1 cellular context compared by ENCODE assay signal in the genomic region with DNA sequence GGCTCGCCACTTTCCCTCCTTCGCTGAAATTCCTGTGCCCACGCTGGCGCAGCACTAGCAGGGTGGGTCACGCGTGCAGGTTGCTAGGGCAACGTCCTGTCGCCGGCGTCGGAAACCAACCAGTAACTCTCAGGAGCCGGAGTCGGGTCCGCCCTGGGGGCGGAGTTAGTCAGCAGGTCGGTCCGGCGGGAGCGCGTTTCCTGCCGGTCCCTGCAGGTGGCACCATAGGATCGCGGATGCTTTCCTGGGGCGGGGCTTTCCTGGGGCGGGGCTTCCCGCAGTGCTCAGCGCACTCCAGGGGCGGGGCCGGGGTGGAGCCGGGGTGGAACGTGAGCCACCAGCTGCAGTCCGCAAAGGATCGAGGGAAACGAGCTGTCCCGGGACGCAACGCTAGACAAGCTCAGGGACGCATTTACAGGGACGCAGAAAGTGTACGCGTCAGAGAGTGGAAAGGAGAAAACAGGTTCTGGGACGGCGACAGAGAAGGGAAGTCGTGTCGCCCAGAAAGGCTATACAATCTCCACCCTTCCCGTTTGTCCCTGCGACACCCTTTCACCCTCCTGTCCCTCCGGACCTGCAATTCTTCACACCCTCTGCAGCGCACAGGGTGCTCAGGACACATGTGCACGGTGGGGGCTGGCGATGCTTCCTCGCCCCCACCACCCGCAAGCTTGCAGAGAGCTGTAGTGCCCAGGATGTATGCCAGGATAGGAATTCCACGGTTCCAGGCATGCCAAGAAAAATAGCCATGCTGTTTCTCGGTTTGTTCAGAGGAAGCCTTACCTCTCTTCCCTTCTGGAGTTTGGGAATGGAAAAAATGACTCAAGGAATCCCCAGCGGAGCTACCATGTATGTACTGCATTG.
TF ChIP-seq lines count a peak whose summit lies in the region.

No MANE protein-coding gene starts in this region.

TF ChIP-seq in GM12878, 131 proteins besides CTCF, POLR2A, EP300 and RAD21 (continued from another document and continues in another):
- TF ChIP-seq, protein P1, sequence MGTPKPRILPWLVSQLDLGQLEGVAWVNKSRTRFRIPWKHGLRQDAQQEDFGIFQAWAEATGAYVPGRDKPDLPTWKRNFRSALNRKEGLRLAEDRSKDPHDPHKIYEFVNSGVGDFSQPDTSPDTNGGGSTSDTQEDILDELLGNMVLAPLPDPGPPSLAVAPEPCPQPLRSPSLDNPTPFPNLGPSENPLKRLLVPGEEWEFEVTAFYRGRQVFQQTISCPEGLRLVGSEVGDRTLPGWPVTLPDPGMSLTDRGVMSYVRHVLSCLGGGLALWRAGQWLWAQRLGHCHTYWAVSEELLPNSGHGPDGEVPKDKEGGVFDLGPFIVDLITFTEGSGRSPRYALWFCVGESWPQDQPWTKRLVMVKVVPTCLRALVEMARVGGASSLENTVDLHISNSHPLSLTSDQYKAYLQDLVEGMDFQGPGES (IDR thresholded peaks at IDR 0.05), result no peak
- TF ChIP-seq JUND (IDR thresholded peaks at IDR 0.05; ENCODE audit: low read depth, low read length) (no peak), BCL11A (IDR thresholded peaks at IDR 0.05; ENCODE audit: low read depth, low read length) (no peak), RB1 (IDR thresholded peaks at IDR 0.05; ENCODE audit: borderline replicate concordance) (no peak), NR2C2 (IDR thresholded peaks at IDR 0.05; ENCODE audit: borderline replicate concordance, control insufficient read depth, insufficient read length, low read depth) (no peak), NFIC (IDR thresholded peaks at IDR 0.05; ENCODE audit: low read depth, low read length) (no peak), RFX5 (IDR thresholded peaks at IDR 0.05; ENCODE audit: low read depth, low read length) (no peak), SMC3 (IDR thresholded peaks at IDR 0.05; ENCODE audit: borderline replicate concordance, low read length) (peak; percentile 66), POU2F2 (IDR thresholded peaks at IDR 0.05; ENCODE audit: borderline replicate concordance, low read depth, low read length) (no peak), BRCA1 (IDR thresholded peaks at IDR 0.05; ENCODE audit: low read depth, low read length) (no peak), CREB1 (IDR thresholded peaks at IDR 0.05; ENCODE audit: low read depth) (0 out of 2 replicates have a peak, but pooled peaks have one; percentile 7), MTA3 (IDR thresholded peaks at IDR 0.05; ENCODE audit: borderline replicate concordance, low read length) (no peak), ZNF622 (IDR thresholded peaks at IDR 0.05) (no peak), RUNX3 (IDR thresholded peaks at IDR 0.05; ENCODE audit: low read length) (no peak), KAT2A (conservative IDR thresholded peaks at IDR 0.05; ENCODE audit: control insufficient read depth, low read depth, low read length) (no peak), SREBF2 (IDR thresholded peaks at IDR 0.05; ENCODE audit: low read length) (no peak), RELA (IDR thresholded peaks at IDR 0.05; ENCODE audit: borderline replicate concordance, partially characterized antibody) (peak; percentile 9), YY1 (IDR thresholded peaks at IDR 0.05; ENCODE audit: low read depth, low read length) (peak; percentile 58; the same call in 1 of the 2 replicates), FOS (IDR thresholded peaks at IDR 0.05; ENCODE audit: borderline replicate concordance, extremely low read depth, insufficient read length) (no peak), SUZ12 (IDR thresholded peaks at IDR 0.05; ENCODE audit: unreplicated experiment) (no peak), CBX5 (IDR thresholded peaks at IDR 0.05; ENCODE audit: low read depth) (no peak), NFXL1 (IDR thresholded peaks at IDR 0.05; ENCODE audit: borderline replicate concordance) (no peak), MEF2A (IDR thresholded peaks at IDR 0.05; ENCODE audit: insufficient read depth, low read depth, low read length) (0 out of 2 replicates have a peak, but pooled peaks have one; percentile 15), MYC (IDR thresholded peaks at IDR 0.05; ENCODE audit: insufficient read depth, insufficient read length, insufficient replicate concordance, low read length, severe bottlenecking) (no peak), PML (IDR thresholded peaks at IDR 0.05; ENCODE audit: low read length) (no peak)
- TF ChIP-seq, protein P2, sequence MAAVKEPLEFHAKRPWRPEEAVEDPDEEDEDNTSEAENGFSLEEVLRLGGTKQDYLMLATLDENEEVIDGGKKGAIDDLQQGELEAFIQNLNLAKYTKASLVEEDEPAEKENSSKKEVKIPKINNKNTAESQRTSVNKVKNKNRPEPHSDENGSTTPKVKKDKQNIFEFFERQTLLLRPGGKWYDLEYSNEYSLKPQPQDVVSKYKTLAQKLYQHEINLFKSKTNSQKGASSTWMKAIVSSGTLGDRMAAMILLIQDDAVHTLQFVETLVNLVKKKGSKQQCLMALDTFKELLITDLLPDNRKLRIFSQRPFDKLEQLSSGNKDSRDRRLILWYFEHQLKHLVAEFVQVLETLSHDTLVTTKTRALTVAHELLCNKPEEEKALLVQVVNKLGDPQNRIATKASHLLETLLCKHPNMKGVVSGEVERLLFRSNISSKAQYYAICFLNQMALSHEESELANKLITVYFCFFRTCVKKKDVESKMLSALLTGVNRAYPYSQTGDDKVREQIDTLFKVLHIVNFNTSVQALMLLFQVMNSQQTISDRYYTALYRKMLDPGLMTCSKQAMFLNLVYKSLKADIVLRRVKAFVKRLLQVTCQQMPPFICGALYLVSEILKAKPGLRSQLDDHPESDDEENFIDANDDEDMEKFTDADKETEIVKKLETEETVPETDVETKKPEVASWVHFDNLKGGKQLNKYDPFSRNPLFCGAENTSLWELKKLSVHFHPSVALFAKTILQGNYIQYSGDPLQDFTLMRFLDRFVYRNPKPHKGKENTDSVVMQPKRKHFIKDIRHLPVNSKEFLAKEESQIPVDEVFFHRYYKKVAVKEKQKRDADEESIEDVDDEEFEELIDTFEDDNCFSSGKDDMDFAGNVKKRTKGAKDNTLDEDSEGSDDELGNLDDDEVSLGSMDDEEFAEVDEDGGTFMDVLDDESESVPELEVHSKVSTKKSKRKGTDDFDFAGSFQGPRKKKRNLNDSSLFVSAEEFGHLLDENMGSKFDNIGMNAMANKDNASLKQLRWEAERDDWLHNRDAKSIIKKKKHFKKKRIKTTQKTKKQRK (IDR thresholded peaks at IDR 0.05; ENCODE audit: low read depth, low read length), result no peak
- TF ChIP-seq, protein P3, sequence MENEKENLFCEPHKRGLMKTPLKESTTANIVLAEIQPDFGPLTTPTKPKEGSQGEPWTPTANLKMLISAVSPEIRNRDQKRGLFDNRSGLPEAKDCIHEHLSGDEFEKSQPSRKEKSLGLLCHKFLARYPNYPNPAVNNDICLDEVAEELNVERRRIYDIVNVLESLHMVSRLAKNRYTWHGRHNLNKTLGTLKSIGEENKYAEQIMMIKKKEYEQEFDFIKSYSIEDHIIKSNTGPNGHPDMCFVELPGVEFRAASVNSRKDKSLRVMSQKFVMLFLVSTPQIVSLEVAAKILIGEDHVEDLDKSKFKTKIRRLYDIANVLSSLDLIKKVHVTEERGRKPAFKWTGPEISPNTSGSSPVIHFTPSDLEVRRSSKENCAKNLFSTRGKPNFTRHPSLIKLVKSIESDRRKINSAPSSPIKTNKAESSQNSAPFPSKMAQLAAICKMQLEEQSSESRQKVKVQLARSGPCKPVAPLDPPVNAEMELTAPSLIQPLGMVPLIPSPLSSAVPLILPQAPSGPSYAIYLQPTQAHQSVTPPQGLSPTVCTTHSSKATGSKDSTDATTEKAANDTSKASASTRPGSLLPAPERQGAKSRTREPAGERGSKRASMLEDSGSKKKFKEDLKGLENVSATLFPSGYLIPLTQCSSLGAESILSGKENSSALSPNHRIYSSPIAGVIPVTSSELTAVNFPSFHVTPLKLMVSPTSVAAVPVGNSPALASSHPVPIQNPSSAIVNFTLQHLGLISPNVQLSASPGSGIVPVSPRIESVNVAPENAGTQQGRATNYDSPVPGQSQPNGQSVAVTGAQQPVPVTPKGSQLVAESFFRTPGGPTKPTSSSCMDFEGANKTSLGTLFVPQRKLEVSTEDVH (IDR thresholded peaks at IDR 0.05; ENCODE audit: low read depth, partially characterized antibody), result no peak
- TF ChIP-seq, protein P4, sequence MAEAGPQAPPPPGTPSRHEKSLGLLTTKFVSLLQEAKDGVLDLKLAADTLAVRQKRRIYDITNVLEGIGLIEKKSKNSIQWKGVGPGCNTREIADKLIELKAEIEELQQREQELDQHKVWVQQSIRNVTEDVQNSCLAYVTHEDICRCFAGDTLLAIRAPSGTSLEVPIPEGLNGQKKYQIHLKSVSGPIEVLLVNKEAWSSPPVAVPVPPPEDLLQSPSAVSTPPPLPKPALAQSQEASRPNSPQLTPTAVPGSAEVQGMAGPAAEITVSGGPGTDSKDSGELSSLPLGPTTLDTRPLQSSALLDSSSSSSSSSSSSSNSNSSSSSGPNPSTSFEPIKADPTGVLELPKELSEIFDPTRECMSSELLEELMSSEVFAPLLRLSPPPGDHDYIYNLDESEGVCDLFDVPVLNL (IDR thresholded peaks at IDR 0.05; ENCODE audit: low read depth, low read length), result no peak
- TF ChIP-seq, protein P5, sequence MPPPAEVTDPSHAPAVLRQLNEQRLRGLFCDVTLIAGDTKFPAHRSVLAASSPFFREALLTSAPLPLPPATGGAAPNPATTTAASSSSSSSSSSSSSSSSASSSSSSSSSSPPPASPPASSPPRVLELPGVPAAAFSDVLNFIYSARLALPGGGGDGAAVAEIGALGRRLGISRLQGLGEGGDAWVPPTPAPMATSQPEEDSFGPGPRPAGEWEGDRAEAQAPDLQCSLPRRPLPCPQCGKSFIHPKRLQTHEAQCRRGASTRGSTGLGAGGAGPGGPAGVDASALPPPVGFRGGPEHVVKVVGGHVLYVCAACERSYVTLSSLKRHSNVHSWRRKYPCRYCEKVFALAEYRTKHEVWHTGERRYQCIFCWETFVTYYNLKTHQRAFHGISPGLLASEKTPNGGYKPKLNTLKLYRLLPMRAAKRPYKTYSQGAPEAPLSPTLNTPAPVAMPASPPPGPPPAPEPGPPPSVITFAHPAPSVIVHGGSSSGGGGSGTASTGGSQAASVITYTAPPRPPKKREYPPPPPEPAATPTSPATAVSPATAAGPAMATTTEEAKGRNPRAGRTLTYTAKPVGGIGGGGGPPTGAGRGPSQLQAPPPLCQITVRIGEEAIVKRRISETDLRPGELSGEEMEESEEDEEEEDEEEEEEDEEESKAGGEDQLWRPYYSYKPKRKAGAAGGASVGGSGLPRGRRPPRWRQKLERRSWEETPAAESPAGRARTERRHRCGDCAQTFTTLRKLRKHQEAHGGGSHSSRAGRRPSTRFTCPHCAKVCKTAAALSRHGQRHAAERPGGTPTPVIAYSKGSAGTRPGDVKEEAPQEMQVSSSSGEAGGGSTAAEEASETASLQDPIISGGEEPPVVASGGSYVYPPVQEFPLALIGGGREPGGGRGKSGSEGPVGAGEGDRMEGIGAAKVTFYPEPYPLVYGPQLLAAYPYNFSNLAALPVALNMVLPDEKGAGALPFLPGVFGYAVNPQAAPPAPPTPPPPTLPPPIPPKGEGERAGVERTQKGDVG (CRISPR knock-in tag; IDR thresholded peaks at IDR 0.05), result no peak
- TF ChIP-seq, protein P6, sequence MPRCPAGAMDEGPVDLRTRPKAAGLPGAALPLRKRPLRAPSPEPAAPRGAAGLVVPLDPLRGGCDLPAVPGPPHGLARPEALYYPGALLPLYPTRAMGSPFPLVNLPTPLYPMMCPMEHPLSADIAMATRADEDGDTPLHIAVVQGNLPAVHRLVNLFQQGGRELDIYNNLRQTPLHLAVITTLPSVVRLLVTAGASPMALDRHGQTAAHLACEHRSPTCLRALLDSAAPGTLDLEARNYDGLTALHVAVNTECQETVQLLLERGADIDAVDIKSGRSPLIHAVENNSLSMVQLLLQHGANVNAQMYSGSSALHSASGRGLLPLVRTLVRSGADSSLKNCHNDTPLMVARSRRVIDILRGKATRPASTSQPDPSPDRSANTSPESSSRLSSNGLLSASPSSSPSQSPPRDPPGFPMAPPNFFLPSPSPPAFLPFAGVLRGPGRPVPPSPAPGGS (IDR thresholded peaks at IDR 0.05; ENCODE audit: borderline replicate concordance, insufficient read depth, low read depth, low read length, poor library complexity, severe bottlenecking), result no peak
- TF ChIP-seq, protein P7, sequence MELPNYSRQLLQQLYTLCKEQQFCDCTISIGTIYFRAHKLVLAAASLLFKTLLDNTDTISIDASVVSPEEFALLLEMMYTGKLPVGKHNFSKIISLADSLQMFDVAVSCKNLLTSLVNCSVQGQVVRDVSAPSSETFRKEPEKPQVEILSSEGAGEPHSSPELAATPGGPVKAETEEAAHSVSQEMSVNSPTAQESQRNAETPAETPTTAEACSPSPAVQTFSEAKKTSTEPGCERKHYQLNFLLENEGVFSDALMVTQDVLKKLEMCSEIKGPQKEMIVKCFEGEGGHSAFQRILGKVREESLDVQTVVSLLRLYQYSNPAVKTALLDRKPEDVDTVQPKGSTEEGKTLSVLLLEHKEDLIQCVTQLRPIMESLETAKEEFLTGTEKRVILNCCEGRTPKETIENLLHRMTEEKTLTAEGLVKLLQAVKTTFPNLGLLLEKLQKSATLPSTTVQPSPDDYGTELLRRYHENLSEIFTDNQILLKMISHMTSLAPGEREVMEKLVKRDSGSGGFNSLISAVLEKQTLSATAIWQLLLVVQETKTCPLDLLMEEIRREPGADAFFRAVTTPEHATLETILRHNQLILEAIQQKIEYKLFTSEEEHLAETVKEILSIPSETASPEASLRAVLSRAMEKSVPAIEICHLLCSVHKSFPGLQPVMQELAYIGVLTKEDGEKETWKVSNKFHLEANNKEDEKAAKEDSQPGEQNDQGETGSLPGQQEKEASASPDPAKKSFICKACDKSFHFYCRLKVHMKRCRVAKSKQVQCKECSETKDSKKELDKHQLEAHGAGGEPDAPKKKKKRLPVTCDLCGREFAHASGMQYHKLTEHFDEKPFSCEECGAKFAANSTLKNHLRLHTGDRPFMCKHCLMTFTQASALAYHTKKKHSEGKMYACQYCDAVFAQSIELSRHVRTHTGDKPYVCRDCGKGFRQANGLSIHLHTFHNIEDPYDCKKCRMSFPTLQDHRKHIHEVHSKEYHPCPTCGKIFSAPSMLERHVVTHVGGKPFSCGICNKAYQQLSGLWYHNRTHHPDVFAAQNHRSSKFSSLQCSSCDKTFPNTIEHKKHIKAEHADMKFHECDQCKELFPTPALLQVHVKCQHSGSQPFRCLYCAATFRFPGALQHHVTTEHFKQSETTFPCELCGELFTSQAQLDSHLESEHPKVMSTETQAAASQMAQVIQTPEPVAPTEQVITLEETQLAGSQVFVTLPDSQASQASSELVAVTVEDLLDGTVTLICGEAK (IDR thresholded peaks at IDR 0.05; ENCODE audit: borderline replicate concordance), result no peak
- TF ChIP-seq, protein P8, sequence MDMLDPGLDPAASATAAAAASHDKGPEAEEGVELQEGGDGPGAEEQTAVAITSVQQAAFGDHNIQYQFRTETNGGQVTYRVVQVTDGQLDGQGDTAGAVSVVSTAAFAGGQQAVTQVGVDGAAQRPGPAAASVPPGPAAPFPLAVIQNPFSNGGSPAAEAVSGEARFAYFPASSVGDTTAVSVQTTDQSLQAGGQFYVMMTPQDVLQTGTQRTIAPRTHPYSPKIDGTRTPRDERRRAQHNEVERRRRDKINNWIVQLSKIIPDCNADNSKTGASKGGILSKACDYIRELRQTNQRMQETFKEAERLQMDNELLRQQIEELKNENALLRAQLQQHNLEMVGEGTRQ (IDR thresholded peaks at IDR 0.05; ENCODE audit: borderline replicate concordance, low read depth, low read length), result peak; percentile 44
